In genomic region chr12:131087302-131087818, GRCh38 we compare ENCODE assay signal across 24 cellular contexts.
A peak's percentile ranks its signal among the peaks of the same experiment; 100 is the strongest.
DNase-seq lines count a peak whose midpoint lies in the region; ATAC-seq and TF ChIP-seq lines count a peak whose summit lies in the region.
"Had no signal": no experiment of that assay in that cellular context is flagged by ENCODE, and none has a peak within 500 bp of the region (broad histone marks: within the 10 kb centered on the region; RNA-seq: fewer than 3 reads in every experiment).

No MANE protein-coding gene starts in this region.

- no peak overlapping the region for H3K27ac ChIP-seq in BLaER1 treated with 17β-estradiol and CSF1 and Interleukin-3, amounts not matched to agents 10 nM and 100 nM
- H3K27ac ChIP-seq: colonic mucosa, GM23248 had no signal

- H3K27ac Mint-ChIP-seq in glutamatergic neuron (ENCODE audit: unreplicated experiment) = no peak overlapping the region
- H3K27ac Mint-ChIP-seq: activated CD8-positive, alpha-beta T cell treated with anti-CD3 and anti-CD28 coated beads for 36 hours; activated naive CD8-positive, alpha-beta T cell treated with anti-CD3 and anti-CD28 coated beads, Interleukin-2, amount 50 U/mL, for 24 hours; activated T-helper 1 cell treated with anti-CD3 and anti-CD28 coated beads, Interleukin-12 subunit alpha, Interleukin-12 subunit beta, Interleukin-2, Interleukin-4 antibody, amounts not matched to agents 30 ng/mL and 10 ng/mL and 1 ng/mL, durations not matched to agents 14 hours and 24 hours and 36 hours had no signal

- peaks cover 0 to 26% (median 2%) of the 10 kb centered on the region in 11 experiments; a peak in 10 of 22 replicates for H4K20me1 ChIP-seq in BLaER1 treated with 17β-estradiol and CSF1 and Interleukin-3, amounts not matched to agents 10 nM and 100 nM

- H3K36me3 ChIP-seq in BLaER1 treated with 17β-estradiol and CSF1 and Interleukin-3, amounts not matched to agents 10 nM and 100 nM = peaks cover 0 to 25% (median 0%) of the 10 kb centered on the region in 11 experiments; a peak in 4 of 22 replicates
- H3K36me3 ChIP-seq: colonic mucosa had no signal

- H3K4me1 Mint-ChIP-seq in glutamatergic neuron (ENCODE audit: low read depth, unreplicated experiment) = peaks cover 4% of the 10 kb centered on the region

- peaks cover 0 to 43% (median 13%) of the 10 kb centered on the region in 11 experiments; a peak in 14 of 22 replicates for H3K27me3 ChIP-seq in BLaER1 treated with 17β-estradiol and CSF1 and Interleukin-3, amounts not matched to agents 10 nM and 100 nM
- H3K27me3 ChIP-seq: colonic mucosa had no signal

- H3K4me3 Mint-ChIP-seq in glutamatergic neuron (ENCODE audit: unreplicated experiment) = no peak overlapping the region
- H3K4me3 Mint-ChIP-seq: activated CD8-positive, alpha-beta T cell treated with anti-CD3 and anti-CD28 coated beads for 36 hours; activated naive CD8-positive, alpha-beta T cell treated with anti-CD3 and anti-CD28 coated beads, Interleukin-2, amount 50 U/mL, for 24 hours; activated T-helper 1 cell treated with anti-CD3 and anti-CD28 coated beads, Interleukin-12 subunit alpha, Interleukin-12 subunit beta, Interleukin-2, Interleukin-4 antibody, amounts not matched to agents 30 ng/mL and 10 ng/mL and 1 ng/mL, durations not matched to agents 14 hours and 24 hours and 36 hours; brain; nephron; stimulated activated effector memory CD8-positive, alpha-beta T cell treated with anti-CD3 and anti-CD28 coated beads, Interleukin-12 subunit alpha, Interleukin-12 subunit beta, amount 100 ng/mL, for 72 hours had no signal

- peak; percentile 18 for DNase-seq in D341Med (ENCODE audit: low spot score)
- peak; percentile 11 for DNase-seq in glutamatergic neuron
- DNase-seq in posterior vena cava (ENCODE audit: low spot score) = peak; percentile 68
- DNase-seq in HPDE6-E6E7 (ENCODE audit: extremely low spot score) = no peak
- DNase-seq: activated CD8-positive, alpha-beta T cell treated with anti-CD3 and anti-CD28 coated beads for 36 hours; activated naive CD8-positive, alpha-beta T cell treated with anti-CD3 and anti-CD28 coated beads, Interleukin-2, amount 50 U/mL, for 24 hours; colonic mucosa; COR-L47; EL; GM23248; hippocampal formation; NCI-H1417 treated with DMSO at 0.1 percent for 48 hours; NCI-H2171 treated with DMSO at 0.1 percent for 48 hours; NCI-H69; OCI-M1; SIG-M5; stimulated activated CD4-positive, alpha-beta T cell treated with anti-CD3 and anti-CD28 coated beads, Interleukin-15, amount 100 ng/mL, for 24 hours had no signal

- peak overlapping the region in 8 of 11 experiments; percentile 25 to 97 (median 71); a peak in 16 of 22 replicates for H3K4me2 ChIP-seq in BLaER1 treated with 17β-estradiol and CSF1 and Interleukin-3, amounts not matched to agents 10 nM and 100 nM

- no peak overlapping the region for H3K4me3 ChIP-seq in BLaER1 treated with 17β-estradiol and CSF1 and Interleukin-3, amounts not matched to agents 10 nM and 100 nM
- H3K4me3 ChIP-seq: colonic mucosa, GM23248 had no signal

- H3K9ac ChIP-seq in BLaER1 treated with 17β-estradiol and CSF1 and Interleukin-3, amounts not matched to agents 10 nM and 100 nM = peak overlapping the region in 1 of 11 experiments; percentile 23; a peak in 1 of 22 replicates
- H3K9ac ChIP-seq: GM23248 had no signal

- peaks cover 0 to 8% (median 0%) of the 10 kb centered on the region in 11 experiments; a peak in 1 of 22 replicates for H3K9me3 ChIP-seq in BLaER1 treated with 17β-estradiol and CSF1 and Interleukin-3, amounts not matched to agents 10 nM and 100 nM (replicated peaks in 1 of 11)
- H3K9me3 ChIP-seq: colonic mucosa had no signal

- peaks cover 4 to 69% (median 48%) of the 10 kb centered on the region in 10 experiments for H3K4me1 ChIP-seq in BLaER1 treated with 17β-estradiol and CSF1 and Interleukin-3, amounts not matched to agents 10 nM and 100 nM
- H3K4me1 ChIP-seq: colonic mucosa had no signal

- intact Hi-C loops in posterior vena cava (cut with DNase I) = no loop called here

- TF ChIP-seq CTCF in glutamatergic neuron (IDR thresholded peaks at IDR 0.05; ENCODE audit: partially characterized antibody, unreplicated experiment) = no peak

- peaks cover 9% of the 10 kb centered on the region for H3K27me3 Mint-ChIP-seq in glutamatergic neuron (ENCODE audit: unreplicated experiment)
- H3K27me3 Mint-ChIP-seq: brain had no signal

- peaks cover 6% of the 10 kb centered on the region for H3K9me3 Mint-ChIP-seq in glutamatergic neuron (ENCODE audit: unreplicated experiment)
- H3K9me3 Mint-ChIP-seq: activated CD8-positive, alpha-beta T cell treated with anti-CD3 and anti-CD28 coated beads for 36 hours; activated naive CD8-positive, alpha-beta T cell treated with anti-CD3 and anti-CD28 coated beads, Interleukin-2, amount 50 U/mL, for 24 hours; activated T-helper 1 cell treated with anti-CD3 and anti-CD28 coated beads, Interleukin-12 subunit alpha, Interleukin-12 subunit beta, Interleukin-2, Interleukin-4 antibody, amounts not matched to agents 30 ng/mL and 10 ng/mL and 1 ng/mL, durations not matched to agents 14 hours and 24 hours and 36 hours; nephron; stimulated activated effector memory CD8-positive, alpha-beta T cell treated with anti-CD3 and anti-CD28 coated beads, Interleukin-12 subunit alpha, Interleukin-12 subunit beta, amount 100 ng/mL, for 72 hours had no signal

- ATAC-seq in HG03571 (IDR thresholded peaks at IDR 0.05; ENCODE audit: unreplicated experiment) = no peak
- ATAC-seq in GM18498 (IDR thresholded peaks at IDR 0.05; ENCODE audit: unreplicated experiment) = no peak
- ATAC-seq: activated CD8-positive, alpha-beta T cell treated with anti-CD3 and anti-CD28 coated beads for 36 hours; activated naive CD8-positive, alpha-beta T cell treated with anti-CD3 and anti-CD28 coated beads, Interleukin-2, amount 50 U/mL, for 24 hours; stimulated activated effector memory CD8-positive, alpha-beta T cell treated with anti-CD3 and anti-CD28 coated beads, Interleukin-12 subunit alpha, Interleukin-12 subunit beta, amount 100 ng/mL, for 72 hours had no signal

- H3K36me3 Mint-ChIP-seq in glutamatergic neuron (ENCODE audit: unreplicated experiment) = peaks cover 6% of the 10 kb centered on the region
- H3K36me3 Mint-ChIP-seq: brain had no signal
